In genomic region chr10:74223755-74224530, GRCh38 we compare ENCODE assay signal across 11 cellular contexts.
DNase-seq lines count a peak whose midpoint lies in the region; ATAC-seq and TF ChIP-seq lines count a peak whose summit lies in the region.
"Had no signal": no experiment of that assay in that cellular context is flagged by ENCODE, and none has a peak within 500 bp of the region (broad histone marks: within the 10 kb centered on the region; RNA-seq: fewer than 3 reads in every experiment).

No MANE protein-coding gene starts in this region.

- WGBS in aorta, 2 donors: 73 to 75% methylated on average over 9 of the region's 9 CpGs

- H3K9me3 Mint-ChIP-seq in activated CD4-positive, alpha-beta T cell treated with anti-CD3 and anti-CD28 coated beads, Interleukin-2, amount 10 ng/mL, durations not matched to agents 7 days and 5 days: peaks cover 2% of the 10 kb centered on the region

- DNase-seq in activated CD4-positive, alpha-beta T cell treated with anti-CD3 and anti-CD28 coated beads, Interleukin-2, amount 10 ng/mL, durations not matched to agents 7 days and 5 days: no peak
- no peak for DNase-seq in activated CD4-positive, alpha-beta T cell treated with anti-CD3 and anti-CD28 coated beads, Interleukin-2, amount 50 U/mL, for 48 hours
- DNase-seq in epithelial cell of proximal tubule (ENCODE audit: low read depth) (peak; percentile 82), smooth muscle cell of the brain vasculature (ENCODE audit: low read depth, low spot score) (peak; percentile 4), aorta (no peak), mucosa of gallbladder (ENCODE audit: low spot score) (no peak)
- DNase-seq: T-helper 9 cell had no signal

- peaks cover 9% of the 10 kb centered on the region for H3K36me3 Mint-ChIP-seq in activated CD4-positive, alpha-beta T cell treated with anti-CD3 and anti-CD28 coated beads, Interleukin-2, amount 10 ng/mL, durations not matched to agents 7 days and 5 days (ENCODE audit: low read depth)

- no peaks in the 10 kb centered on the region for H3K4me1 ChIP-seq in aorta (ENCODE audit: control insufficient read depth in 1 of 2, insufficient read depth in 2 of 2, low read length in 2 of 2)

- CTCF ChIA-PET in activated CD4-positive, alpha-beta T cell treated with anti-CD3 and anti-CD28 coated beads, Interleukin-2, amount 10 ng/mL, durations not matched to agents 7 days and 5 days (lab: Charles Lee): interaction anchor here (1.7 kb wide), 1 partner anchor 10 kb away, joined by 6 read pairs; no protein-coding TSS in a partner anchor

- no peaks in the 10 kb centered on the region for H3K9me3 ChIP-seq in aorta (ENCODE audit: control insufficient read depth, low read length)
- H3K9me3 ChIP-seq: BLaER1 treated with 17β-estradiol and CSF1 and Interleukin-3, amounts not matched to agents 10 nM and 100 nM had no signal

- POLR2A ChIA-PET in activated CD4-positive, alpha-beta T cell treated with anti-CD3 and anti-CD28 coated beads, Interleukin-2, amount 10 ng/mL, durations not matched to agents 7 days and 5 days (lab: Charles Lee): no interaction called here

- H3K4me3 Mint-ChIP-seq in activated CD4-positive, alpha-beta T cell treated with anti-CD3 and anti-CD28 coated beads, Interleukin-2, amount 10 ng/mL, durations not matched to agents 7 days and 5 days: no peak overlapping the region

- peak; percentile 77 for ATAC-seq in SK-N-SH treated with all-trans-retinoic acid at 6 μM for 48 hours
- ATAC-seq in aorta (ENCODE audit: low FRiP score): no peak
- no peak for ATAC-seq in HG02840 (IDR thresholded peaks at IDR 0.05; ENCODE audit: low FRiP score, unreplicated experiment)
- ATAC-seq: sciatic nerve had no signal

- no peak for TF ChIP-seq CTCF in epithelial cell of proximal tubule (conservative IDR thresholded peaks at IDR 0.05; ENCODE audit: low read depth, low read length)

- peak overlapping the region; percentile 4 for H3K4me3 ChIP-seq in epithelial cell of proximal tubule (ENCODE audit: low read depth, low read length)
- no peak overlapping the region for H3K4me3 ChIP-seq in aorta (ENCODE audit: low read length in 2 of 2)
- H3K4me3 ChIP-seq: BLaER1 treated with 17β-estradiol and CSF1 and Interleukin-3, amounts not matched to agents 10 nM and 100 nM had no signal

- no peaks in the 10 kb centered on the region for H3K27me3 Mint-ChIP-seq in activated CD4-positive, alpha-beta T cell treated with anti-CD3 and anti-CD28 coated beads, Interleukin-2, amount 10 ng/mL, durations not matched to agents 7 days and 5 days

- H3K36me3 ChIP-seq in aorta (ENCODE audit: control insufficient read depth in 1 of 2, insufficient read depth in 2 of 2, low read length in 1 of 2): no peaks in the 10 kb centered on the region

- no peak overlapping the region for H3K27ac ChIP-seq in aorta (ENCODE audit: low read depth in 1 of 2, low read length in 2 of 2)
- H3K27ac ChIP-seq: BLaER1 treated with 17β-estradiol and CSF1 and Interleukin-3, amounts not matched to agents 10 nM and 100 nM had no signal

- H3K27me3 ChIP-seq in aorta (ENCODE audit: control insufficient read depth in 1 of 2, insufficient read depth in 2 of 2, low read length in 1 of 2): no peaks in the 10 kb centered on the region
- H3K27me3 ChIP-seq: BLaER1 treated with 17β-estradiol and CSF1 and Interleukin-3, amounts not matched to agents 10 nM and 100 nM had no signal

- intact Hi-C loops in aorta (cut with DNase I): no loop called here

- H3K27ac Mint-ChIP-seq in activated CD4-positive, alpha-beta T cell treated with anti-CD3 and anti-CD28 coated beads, Interleukin-2, amount 10 ng/mL, durations not matched to agents 7 days and 5 days: peak overlapping the region; percentile 74

- peaks cover 26% of the 10 kb centered on the region for H3K4me1 Mint-ChIP-seq in activated CD4-positive, alpha-beta T cell treated with anti-CD3 and anti-CD28 coated beads, Interleukin-2, amount 10 ng/mL, durations not matched to agents 7 days and 5 days

TF ChIP-seq in SK-N-SH treated with all-trans-retinoic acid at 6 μM for 48 hours, 23 proteins besides CTCF, POLR2A, EP300 and RAD21:
- TF ChIP-seq ZNF565 (CRISPR knock-in tag; conservative IDR thresholded peaks at IDR 0.05; ENCODE audit: low read depth): no peak
- TF ChIP-seq ISL1 (CRISPR knock-in tag; IDR thresholded peaks at IDR 0.05): no peak
- TF ChIP-seq CSRNP3 (CRISPR knock-in tag; IDR thresholded peaks at IDR 0.05): no peak
- TF ChIP-seq ZFP3 (CRISPR knock-in tag; IDR thresholded peaks at IDR 0.05): no peak
- TF ChIP-seq ARNTL (CRISPR knock-in tag; IDR thresholded peaks at IDR 0.05; ENCODE audit: borderline replicate concordance, low read depth): no peak
- TF ChIP-seq PATZ1 (CRISPR knock-in tag; IDR thresholded peaks at IDR 0.05; ENCODE audit: borderline replicate concordance): no peak
- no peak for TF ChIP-seq GLIS3 (CRISPR knock-in tag; IDR thresholded peaks at IDR 0.05)
- TF ChIP-seq ZNF70 (CRISPR knock-in tag; IDR thresholded peaks at IDR 0.05): no peak
- no peak for TF ChIP-seq ZC3H10 (CRISPR knock-in tag; IDR thresholded peaks at IDR 0.05)
- no peak for TF ChIP-seq PPARA (CRISPR knock-in tag; IDR thresholded peaks at IDR 0.05; ENCODE audit: borderline replicate concordance)
- TF ChIP-seq BACH2 (CRISPR knock-in tag; IDR thresholded peaks at IDR 0.05; ENCODE audit: borderline replicate concordance): no peak
- no peak for TF ChIP-seq OSR1 (CRISPR knock-in tag; IDR thresholded peaks at IDR 0.05)
- TF ChIP-seq ZFP30 (CRISPR knock-in tag; IDR thresholded peaks at IDR 0.05): no peak
- TF ChIP-seq POU6F1 (CRISPR knock-in tag; IDR thresholded peaks at IDR 0.05; ENCODE audit: borderline replicate concordance, low read depth): no peak
- TF ChIP-seq CREB5 (CRISPR knock-in tag; IDR thresholded peaks at IDR 0.05; ENCODE audit: low read depth): no peak
TF ChIP-seq in SK-N-SH treated with all-trans-retinoic acid at 6 μM for 48 hours: peak in this region for 0.

Comparison
In these comparisons a context has a peak if more than half of its experiments do, and no peak if none do; other contexts are left out.
1. DNase-seq: peak in epithelial cell of proximal tubule (single experiment) and smooth muscle cell of the brain vasculature (single experiment); none in activated CD4-positive, alpha-beta T cell treated with anti-CD3 and anti-CD28 coated beads, Interleukin-2, amount 10 ng/mL, durations not matched to agents 7 days and 5 days (single experiment), activated CD4-positive, alpha-beta T cell treated with anti-CD3 and anti-CD28 coated beads, Interleukin-2, amount 50 U/mL, for 48 hours (0 of 2), aorta (0 of 2) and mucosa of gallbladder (single experiment).